8 cellular contexts compared by ENCODE assay signal in genomic region chr12:50039151-50039835, GRCh38. TPM values are rescaled to one million over a fixed set of nuclear protein-coding genes. Genes with fewer than 3 reads are reported as not detected.
DNase-seq lines count a peak whose midpoint lies in the region; ATAC-seq, FAIRE-seq and TF ChIP-seq lines count a peak whose summit lies in the region.

No MANE protein-coding gene starts in this region.

- intact Hi-C loops in left colon (cut with DNase I, micrococcal nuclease): no loop called here

- no peak for FAIRE-seq in H54 (lab: Jason Lieb, UNC)

- DNase-seq in AG08396 (ENCODE audit: low spot score) (peak; percentile 81), H54 (ENCODE audit: insufficient read length, low spot score) (peak; percentile 88), NCI-H446 treated with DMSO at 0.1 percent for 48 hours (lab: John Stamatoyannopoulos, UW) (peak; percentile 11), left colon (peak; percentile 68 to 90)
- DNase-seq in activated CD4-positive, alpha-beta T cell treated with anti-CD3 and anti-CD28 coated beads for 1 hour: peak; percentile 72
- peak; percentile 59 for DNase-seq in central memory CD4-positive, alpha-beta T cell
- DNase-seq in stimulated activated CD4-positive, alpha-beta T cell treated with anti-CD3 and anti-CD28 coated beads, Interleukin-2, amount 100 ng/mL, for 24 hours: peak; percentile 93 to 96

- TF ChIP-seq POLR2A in H54 (IDR thresholded peaks at IDR 0.05; ENCODE audit: low read depth, low read length): no peak

- ATAC-seq in left colon (peak; percentile 87), HG02588 (IDR thresholded peaks at IDR 0.05; ENCODE audit: unreplicated experiment) (no peak)

RNA-seq across cellular contexts. Expression of gene RACGAP1, which starts 14.0 kb away (rescaled TPM):
- total RNA-seq in left colon: 10 to 100 TPM; 20.0 to 25.4 TPM

RNA-seq across cellular contexts. Expression of gene ASIC1, which starts 18.1 kb away (rescaled TPM):
- total RNA-seq in left colon: 1 to 10 TPM in 1 of 2 donors, under 1 TPM in 1; 0.55 to 1.9 TPM

RNA-seq across cellular contexts. Expression of gene SMARCD1, which starts 45.8 kb away (rescaled TPM):
- total RNA-seq in left colon: 10 to 100 TPM; 35.5 to 41.8 TPM

Comparison
In these comparisons a context has a peak if more than half of its experiments do, and no peak if none do; other contexts are left out.
1. DNase-seq: peak in every context shown above with its lines; median percentile 94 in stimulated activated CD4-positive, alpha-beta T cell treated with anti-CD3 and anti-CD28 coated beads, Interleukin-2, amount 100 ng/mL, for 24 hours; 88 in H54; 81 in AG08396; 79 in left colon; 72 in activated CD4-positive, alpha-beta T cell treated with anti-CD3 and anti-CD28 coated beads for 1 hour; 59 in central memory CD4-positive, alpha-beta T cell; 11 in NCI-H446 treated with DMSO at 0.1 percent for 48 hours.